ENCODE assay signal across 1 cellular context in the genomic region with DNA sequence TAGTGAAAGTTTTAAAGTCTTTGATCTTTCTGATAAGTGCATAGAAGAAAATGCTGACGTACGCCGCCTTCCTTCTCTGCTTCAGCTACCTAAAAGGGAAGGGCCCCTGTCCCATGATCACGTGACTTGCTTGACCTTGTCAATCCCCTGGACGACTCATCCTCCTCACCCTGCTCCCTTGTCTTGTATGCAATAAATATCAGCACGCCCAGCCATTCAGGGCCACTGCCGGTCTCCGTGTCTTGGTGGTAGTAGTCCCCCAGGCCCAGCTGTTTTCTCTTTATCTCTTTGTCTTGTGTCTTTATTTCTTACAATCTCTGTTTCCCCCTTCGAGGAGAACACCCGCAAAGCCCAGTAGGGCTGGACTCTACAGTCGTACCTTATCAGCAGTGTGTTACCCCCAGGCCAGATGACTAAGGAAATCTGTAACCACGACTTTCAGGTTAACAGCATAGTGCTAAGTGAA.
TF ChIP-seq lines count a peak whose summit lies in the region.

No MANE protein-coding gene starts in this region.

TF ChIP-seq in IMR-90, 13 proteins besides CTCF, POLR2A, EP300 and RAD21 (continued from another document):
- TF ChIP-seq ELK1 (IDR thresholded peaks at IDR 0.05; ENCODE audit: borderline replicate concordance, low read depth, low read length) = no peak
